ENCODE assay signal across 8 cellular contexts in the genomic region with DNA sequence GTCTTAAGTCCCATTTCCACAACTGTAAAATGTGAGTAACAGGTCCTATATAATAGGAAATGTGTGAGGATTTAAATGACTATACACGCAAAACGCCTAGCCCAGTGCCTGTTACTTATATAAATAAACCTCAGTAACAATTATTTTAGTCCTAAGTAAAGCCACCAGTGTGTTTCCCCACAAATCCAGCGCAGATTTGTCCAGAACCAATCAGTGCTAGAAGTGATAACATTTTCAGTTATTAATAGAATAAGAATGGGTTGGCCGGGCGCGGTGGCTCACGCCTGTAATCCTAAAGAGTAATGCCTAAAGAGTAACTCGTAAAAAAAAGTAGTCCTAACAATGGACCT. TPM values are rescaled to one million over a fixed set of nuclear protein-coding genes. Genes with fewer than 3 reads are reported as not detected.
DNase-seq lines count a peak whose midpoint lies in the region; ATAC-seq and TF ChIP-seq lines count a peak whose summit lies in the region.

No MANE protein-coding gene starts in this region.

- no peaks in the 10 kb centered on the region for H3K4me1 ChIP-seq in rectal smooth muscle tissue (ENCODE audit: control insufficient read depth, insufficient read depth, low read length)

- H3K27ac ChIP-seq in SK-N-MC (no peak overlapping the region), rectal smooth muscle tissue (ENCODE audit: low read depth, low read length) (no peak overlapping the region)

- no peaks in the 10 kb centered on the region for H3K27me3 ChIP-seq in rectal smooth muscle tissue (ENCODE audit: control insufficient read depth, insufficient read depth, low read length)

- no peaks in the 10 kb centered on the region for H3K9me3 ChIP-seq in SK-N-MC (ENCODE audit: low read depth, low read length)

- TF ChIP-seq CTCF in GM12865 (IDR thresholded peaks at IDR 0.05; ENCODE audit: insufficient read depth, low read depth, low read length, missing control alignments) (no peak), fibroblast of the aortic adventitia (IDR thresholded peaks at IDR 0.05; ENCODE audit: insufficient read depth, low read length) (no peak)

- DNase-seq in GM12865 (ENCODE audit: low read depth) (no peak), SK-N-MC (ENCODE audit: low read depth, low spot score) (no peak), fibroblast of the aortic adventitia (ENCODE audit: low read depth) (no peak), COLO829 (ENCODE audit: low spot score) (no peak), DMS79 (lab: John Stamatoyannopoulos, UW) (no peak), SW 1271 (lab: John Stamatoyannopoulos, UW) (no peak)

- H3K4me3 ChIP-seq in GM12865 (ENCODE audit: low read depth, low read length) = peak overlapping the region; percentile 100
- H3K4me3 ChIP-seq in SK-N-MC = peak overlapping the region; percentile 83
- peak overlapping the region; percentile 97 for H3K4me3 ChIP-seq in fibroblast of the aortic adventitia (ENCODE audit: low read depth, low read length)
- H3K4me3 ChIP-seq in rectal smooth muscle tissue (ENCODE audit: low read length) = peak overlapping the region; percentile 83

- ATAC-seq in GM18861 (IDR thresholded peaks at IDR 0.05; ENCODE audit: unreplicated experiment) = no peak

- H3K9ac ChIP-seq in SK-N-MC (ENCODE audit: insufficient read length) (peak overlapping the region; percentile 86), rectal smooth muscle tissue (ENCODE audit: low read length) (peak overlapping the region; percentile 72)

- H3K36me3 ChIP-seq in SK-N-MC (ENCODE audit: insufficient read depth, low read length) (no peaks in the 10 kb centered on the region), rectal smooth muscle tissue (ENCODE audit: control insufficient read depth, insufficient read depth, low read length) (no peaks in the 10 kb centered on the region)

RNA-seq across cellular contexts. Expression of a gene that starts 0.6 kb away (rescaled TPM):
- total RNA-seq in fibroblast of the aortic adventitia (ENCODE audit: low replicate concordance) = 10.7 and 16.3 TPM in 2 replicates

RNA-seq across cellular contexts. Expression of a gene that starts 15.5 kb away (rescaled TPM):
- 8.0 and 20.2 TPM in 2 replicates for total RNA-seq in fibroblast of the aortic adventitia (ENCODE audit: low replicate concordance)

RNA-seq across cellular contexts. Expression of a gene that starts 29.9 kb away (rescaled TPM):
- under 0.01 TPM in 1 of 2 replicates, not detected in the other for total RNA-seq in fibroblast of the aortic adventitia (ENCODE audit: low replicate concordance)

RNA-seq across cellular contexts. Expression of a gene that starts 49.8 kb away (rescaled TPM):
- 1.4 and 1.8 TPM in 2 replicates for total RNA-seq in fibroblast of the aortic adventitia (ENCODE audit: low replicate concordance)
